ENCODE assay signal across 28 cellular contexts in genomic region chr7:1540391-1541271, GRCh38. TPM values are rescaled to one million over a fixed set of nuclear protein-coding genes. Genes with fewer than 3 reads are reported as not detected.
A peak's percentile ranks its signal among the peaks of the same experiment; 100 is the strongest.
DNase-seq lines count a peak whose midpoint lies in the region; ATAC-seq and TF ChIP-seq lines count a peak whose summit lies in the region.
"Had no signal": no experiment of that assay in that cellular context is flagged by ENCODE, and none has a peak within 500 bp of the region (broad histone marks: within the 10 kb centered on the region; RNA-seq: fewer than 3 reads in every experiment).

No MANE protein-coding gene starts in this region.

- H3K9me3 ChIP-seq in RWPE2 (ENCODE audit: severe bottlenecking) = no peaks in the 10 kb centered on the region
- no peaks in the 10 kb centered on the region for H3K9me3 ChIP-seq in lower lobe of right lung
- H3K9me3 ChIP-seq in testis = no peaks in the 10 kb centered on the region
- H3K9me3 ChIP-seq: esophagus squamous epithelium, HAP-1, left lung had no signal

- H3K36me3 Mint-ChIP-seq in MCF 10A (ENCODE audit: insufficient read depth, unreplicated experiment) = peaks cover 50% of the 10 kb centered on the region
- H3K36me3 Mint-ChIP-seq: activated naive CD8-positive, alpha-beta T cell treated with anti-CD3 and anti-CD28 coated beads, Interleukin-2, amount 10 ng/mL, durations not matched to agents 7 days and 5 days; natural killer cell had no signal

- TF ChIP-seq CTCF in RWPE2 (IDR thresholded peaks at IDR 0.05; ENCODE audit: poor library complexity, severe bottlenecking) (no peak), lower lobe of right lung (IDR thresholded peaks at IDR 0.05) (no peak), testis (IDR thresholded peaks at IDR 0.05) (no peak), MCF 10A (IDR thresholded peaks at IDR 0.05; ENCODE audit: unreplicated experiment) (no peak)

- H3K4me3 ChIP-seq in RWPE2 (ENCODE audit: severe bottlenecking) (no peak overlapping the region), lower lobe of right lung (no peak overlapping the region), testis (no peak overlapping the region)
- H3K4me3 ChIP-seq: esophagus squamous epithelium, HAP-1, left lung, SK-N-MC had no signal

- no TSS peak for BruUV-seq in MCF 10A (replicated peaks; lab: Mats Ljungman, UMichigan)

- H3K27me3 ChIP-seq in RWPE2 (ENCODE audit: insufficient read depth, poor library complexity, severe bottlenecking) (no peaks in the 10 kb centered on the region), lower lobe of right lung (ENCODE audit: low read depth) (no peaks in the 10 kb centered on the region), testis (no peaks in the 10 kb centered on the region)
- H3K27me3 ChIP-seq: esophagus squamous epithelium, left lung had no signal

- no peak for TF ChIP-seq POLR2A in testis (IDR thresholded peaks at IDR 0.05)

- CTCF ChIA-PET in MCF 10A (lab: Yijun Ruan, JAX) = interaction anchor here (0.5 to 2.5 kb wide), 3 partner anchors 14 to 38 kb away, joined by 4 to 11 read pairs (median 4); partner anchors contain the start of gene TMEM184A

- H3K27ac Mint-ChIP-seq in MCF 10A (ENCODE audit: low read depth, unreplicated experiment) = no peak overlapping the region
- H3K27ac Mint-ChIP-seq: activated naive CD8-positive, alpha-beta T cell treated with anti-CD3 and anti-CD28 coated beads, Interleukin-2, amount 10 ng/mL, durations not matched to agents 7 days and 5 days; dendritic cell treated with granulocyte-macrophage colony-stimulating factor and Interleukin-4, amounts not matched to agents 40 ng/mL and 50 ng/mL, for 4 days had no signal

- DNase-seq in activated CD8-positive, alpha-beta memory T cell treated with anti-CD3 and anti-CD28 coated beads, Interleukin-2, amount 50 U/mL, for 4 hours = peak; percentile 15
- DNase-seq in activated CD8-positive, alpha-beta memory T cell treated with anti-CD3 and anti-CD28 coated beads for 24 hours = no peak
- DNase-seq in RWPE2 (ENCODE audit: low spot score) = peak; percentile 63
- DNase-seq in lower lobe of right lung = peak; percentile 42
- DNase-seq in testis = no peak
- DNase-seq in midbrain (lab: John Stamatoyannopoulos, UW) = no peak
- no peak for DNase-seq in MCF 10A (ENCODE audit: unreplicated experiment)
- DNase-seq: activated CD4-positive, alpha-beta T cell treated with anti-CD3 and anti-CD28 coated beads for 1 hour; activated gamma-delta T cell; activated naive CD8-positive, alpha-beta T cell treated with anti-CD3 and anti-CD28 coated beads, Interleukin-2, amount 10 ng/mL, durations not matched to agents 7 days and 5 days; activated T-cell treated with anti-CD3 and anti-CD28 coated beads, Interleukin-2, amount 50 U/mL, for 1 hour; CD8-positive, alpha-beta memory T cell; esophagus squamous epithelium; foreskin melanocyte; Karpas-422; natural killer cell; NCI-H1436; NCI-H748 treated with DMSO at 0.1 percent for 48 hours; retina; RPMI8226; substantia nigra had no signal

- H3K4me1 ChIP-seq in RWPE2 (ENCODE audit: insufficient read depth, poor library complexity, severe bottlenecking) (peaks cover 16% of the 10 kb centered on the region), lower lobe of right lung (peaks cover 31% of the 10 kb centered on the region), testis (peaks cover 36% of the 10 kb centered on the region)

- H3K27me3 Mint-ChIP-seq in MCF 10A (ENCODE audit: insufficient read depth, unreplicated experiment) = no peaks in the 10 kb centered on the region
- H3K27me3 Mint-ChIP-seq: activated naive CD8-positive, alpha-beta T cell treated with anti-CD3 and anti-CD28 coated beads, Interleukin-2, amount 10 ng/mL, durations not matched to agents 7 days and 5 days; CD8-positive, alpha-beta memory T cell; central memory CD8-positive, alpha-beta T cell; dendritic cell treated with granulocyte-macrophage colony-stimulating factor and Interleukin-4, amounts not matched to agents 40 ng/mL and 50 ng/mL, for 4 days had no signal

- POLR2A ChIA-PET in MCF 10A (lab: Yijun Ruan, JAX) = interaction anchor here (1.2 to 1.5 kb wide), 2 partner anchors 12 to 42 kb away, joined by 4 read pairs; no protein-coding TSS in a partner anchor

- H3K27ac ChIP-seq in RWPE2 (ENCODE audit: poor library complexity, severe bottlenecking) (no peak overlapping the region), lower lobe of right lung (no peak overlapping the region), testis (no peak overlapping the region)
- H3K27ac ChIP-seq: esophagus squamous epithelium, left lung, SK-N-MC had no signal

- intact Hi-C loops in lower lobe of right lung (cut with DNase I) (no loop called here), testis (cut with DNase I; ENCODE audit: low total_unique reads) (no loop called here), MCF 10A (cut with micrococcal nuclease) (no loop called here)

- no peaks in the 10 kb centered on the region for H3K4me1 Mint-ChIP-seq in MCF 10A (ENCODE audit: insufficient read depth, unreplicated experiment)
- H3K4me1 Mint-ChIP-seq: activated naive CD8-positive, alpha-beta T cell treated with anti-CD3 and anti-CD28 coated beads, Interleukin-2, amount 10 ng/mL, durations not matched to agents 7 days and 5 days; central memory CD8-positive, alpha-beta T cell; natural killer cell had no signal

- H3K9me3 Mint-ChIP-seq in MCF 10A (ENCODE audit: unreplicated experiment) = no peaks in the 10 kb centered on the region
- H3K9me3 Mint-ChIP-seq: activated naive CD8-positive, alpha-beta T cell treated with anti-CD3 and anti-CD28 coated beads, Interleukin-2, amount 10 ng/mL, durations not matched to agents 7 days and 5 days; CD8-positive, alpha-beta memory T cell; central memory CD8-positive, alpha-beta T cell; dendritic cell treated with granulocyte-macrophage colony-stimulating factor and Interleukin-4, amounts not matched to agents 40 ng/mL and 50 ng/mL, for 4 days; natural killer cell had no signal

- ATAC-seq in RWPE2 (ENCODE audit: low read depth) (no peak), lower lobe of right lung (no peak), HG02884 (IDR thresholded peaks at IDR 0.05; ENCODE audit: unreplicated experiment) (no peak)
- ATAC-seq: left lung, natural killer cell had no signal

- H3K36me3 ChIP-seq in RWPE2 (ENCODE audit: low read depth) (peaks cover 35% of the 10 kb centered on the region), lower lobe of right lung (peaks cover 65% of the 10 kb centered on the region), testis (ENCODE audit: low read depth, missing control alignments) (no peaks in the 10 kb centered on the region)

- 94 to 100% methylated on average over 2 to 56 of the region's 56 CpGs for WGBS in testis, 2 donors

- no peak overlapping the region for H3K4me3 Mint-ChIP-seq in MCF 10A (ENCODE audit: unreplicated experiment)
- H3K4me3 Mint-ChIP-seq: activated naive CD8-positive, alpha-beta T cell treated with anti-CD3 and anti-CD28 coated beads, Interleukin-2, amount 10 ng/mL, durations not matched to agents 7 days and 5 days; CD8-positive, alpha-beta memory T cell; dendritic cell treated with granulocyte-macrophage colony-stimulating factor and Interleukin-4, amounts not matched to agents 40 ng/mL and 50 ng/mL, for 4 days; natural killer cell had no signal

RNA-seq across cellular contexts. Expression of gene MAFK, which starts 10.1 kb away (rescaled TPM):
- total RNA-seq in lower lobe of right lung (49.7 TPM), testis (10 to 100 TPM; 17.9 to 25.8 TPM), MCF 10A (2022) (37.8 and 45.6 TPM in 2 replicates)
- 15.0 TPM for polyA plus RNA-seq in testis (ENCODE audit: insufficient read depth, low read depth, low replicate concordance)

RNA-seq across cellular contexts. Expression of gene TMEM184A, which starts 15.4 kb away (rescaled TPM):
- 4.3 TPM for total RNA-seq in lower lobe of right lung
- total RNA-seq in testis = 10 to 100 TPM; 18.7 to 20.9 TPM
- 7.1 TPM for polyA plus RNA-seq in testis (ENCODE audit: insufficient read depth, low read depth, low replicate concordance)
- 9.0 and 14.2 TPM in 2 replicates for total RNA-seq in MCF 10A (2022)
- total RNA-seq: activated naive CD8-positive, alpha-beta T cell treated with anti-CD3 and anti-CD28 coated beads, Interleukin-2, amount 10 ng/mL, durations not matched to agents 7 days and 5 days; CD8-positive, alpha-beta memory T cell; T-helper 1 cell treated with Interleukin-12 subunit alpha and Interleukin-12 subunit beta and Interleukin-4 antibody, amounts not matched to agents 30 ng/mL and 1 ng/mL, for 36 hours had no signal
- polyA plus RNA-seq: CD8-positive, alpha-beta memory T cell had no signal

RNA-seq across cellular contexts. Expression of gene PSMG3, which starts 29.2 kb away (rescaled TPM):
- total RNA-seq in lower lobe of right lung (19.7 TPM), testis (10 to 100 TPM; 39.1 to 44.5 TPM), MCF 10A (2022) (38.2 and 42.1 TPM in 2 replicates)
- polyA plus RNA-seq in testis (ENCODE audit: insufficient read depth, low read depth, low replicate concordance) = 23.7 TPM

RNA-seq across cellular contexts. Expression of gene INTS1, which starts 36.4 kb away (rescaled TPM):
- total RNA-seq in lower lobe of right lung (50.8 TPM), testis (100 to 1,000 TPM; 142 to 185 TPM), MCF 10A (2022) (86.3 and 93.5 TPM in 2 replicates)
- 142 TPM for polyA plus RNA-seq in testis (ENCODE audit: insufficient read depth, low read depth, low replicate concordance)

Comparison
In these comparisons a context has a peak if more than half of its experiments do, and no peak if none do; other contexts are left out.
1. DNase-seq: peak in activated CD8-positive, alpha-beta memory T cell treated with anti-CD3 and anti-CD28 coated beads, Interleukin-2, amount 50 U/mL, for 4 hours (single experiment), RWPE2 (single experiment) and lower lobe of right lung (single experiment); none in activated CD8-positive, alpha-beta memory T cell treated with anti-CD3 and anti-CD28 coated beads for 24 hours (single experiment), testis (single experiment), midbrain (single experiment) and MCF 10A (single experiment).